ENCODE assay signal across 8 cellular contexts in genomic region chr1:8314346-8315280, GRCh38. TPM values are rescaled to one million over a fixed set of nuclear protein-coding genes. Genes with fewer than 3 reads are reported as not detected.
DNase-seq lines count a peak whose midpoint lies in the region; ATAC-seq and TF ChIP-seq lines count a peak whose summit lies in the region.

No MANE protein-coding gene starts in this region.

- no peak overlapping the region for H3K4me3 ChIP-seq in osteoblast (ENCODE audit: insufficient read depth, low read length)

- DNase-seq in COLO829 (ENCODE audit: low spot score) (peak; percentile 80), HT-29 (ENCODE audit: low spot score) (peak; percentile 86), OCI-M1 (lab: John Stamatoyannopoulos, UW) (peak; percentile 57), foreskin melanocyte (peak; percentile 27), osteoblast (ENCODE audit: insufficient read length, low spot score, missing footprints) (peak; percentile 98)
- peak; percentile 27 for DNase-seq in activated effector memory CD4-positive, alpha-beta T cell treated with Interleukin-2 at 50 U/mL for 16 hours

- peak; percentile 93 for TF ChIP-seq CTCF in osteoblast (IDR thresholded peaks at IDR 0.05; ENCODE audit: extremely low read depth, low read depth, low read length)

- peak overlapping the region; percentile 43 for H2AFZ ChIP-seq in osteoblast (ENCODE audit: low read length)

- peak overlapping the region; percentile 20 for H3K4me2 ChIP-seq in osteoblast (ENCODE audit: insufficient read depth, low read length)

- ATAC-seq in GM21526 (IDR thresholded peaks at IDR 0.05; ENCODE audit: low FRiP score, unreplicated experiment) (no peak), GM19467 (IDR thresholded peaks at IDR 0.05; ENCODE audit: unreplicated experiment) (no peak)

- no peaks in the 10 kb centered on the region for H3K36me3 ChIP-seq in osteoblast (ENCODE audit: insufficient read depth, low read length)

- H3K4me1 ChIP-seq in osteoblast (ENCODE audit: insufficient read depth, low read length): peaks cover 9% of the 10 kb centered on the region

- H3K79me2 ChIP-seq in osteoblast (ENCODE audit: insufficient read depth, low read length): no peaks in the 10 kb centered on the region

- no peak overlapping the region for H3K27ac ChIP-seq in osteoblast (ENCODE audit: low read depth, low read length)

- no peaks in the 10 kb centered on the region for H3K9me3 ChIP-seq in osteoblast (ENCODE audit: low read depth, low read length)

- peaks cover 3% of the 10 kb centered on the region for H3K27me3 ChIP-seq in osteoblast (ENCODE audit: insufficient read depth, low read length)

- no peaks in the 10 kb centered on the region for H4K20me1 ChIP-seq in osteoblast (ENCODE audit: insufficient read depth, low read length)

RNA-seq across cellular contexts. Expression of gene SLC45A1, which starts 3.3 kb away (rescaled TPM):
- total RNA-seq in HT-29 (2014; rRNA removed; shearing (Covaris generic)): not detected in 2 replicates
- 1.8 and 2.4 TPM in 2 replicates for total RNA-seq in osteoblast

Comparison
In these comparisons a context has a peak if more than half of its experiments do, and no peak if none do; other contexts are left out.
1. DNase-seq: peak in every context shown above with its lines; median percentile 98 in osteoblast; 86 in HT-29; 80 in COLO829; 57 in OCI-M1; 27 in activated effector memory CD4-positive, alpha-beta T cell treated with Interleukin-2 at 50 U/mL for 16 hours; 27 in foreskin melanocyte.